1 cellular context compared by ENCODE assay signal in the genomic region with DNA sequence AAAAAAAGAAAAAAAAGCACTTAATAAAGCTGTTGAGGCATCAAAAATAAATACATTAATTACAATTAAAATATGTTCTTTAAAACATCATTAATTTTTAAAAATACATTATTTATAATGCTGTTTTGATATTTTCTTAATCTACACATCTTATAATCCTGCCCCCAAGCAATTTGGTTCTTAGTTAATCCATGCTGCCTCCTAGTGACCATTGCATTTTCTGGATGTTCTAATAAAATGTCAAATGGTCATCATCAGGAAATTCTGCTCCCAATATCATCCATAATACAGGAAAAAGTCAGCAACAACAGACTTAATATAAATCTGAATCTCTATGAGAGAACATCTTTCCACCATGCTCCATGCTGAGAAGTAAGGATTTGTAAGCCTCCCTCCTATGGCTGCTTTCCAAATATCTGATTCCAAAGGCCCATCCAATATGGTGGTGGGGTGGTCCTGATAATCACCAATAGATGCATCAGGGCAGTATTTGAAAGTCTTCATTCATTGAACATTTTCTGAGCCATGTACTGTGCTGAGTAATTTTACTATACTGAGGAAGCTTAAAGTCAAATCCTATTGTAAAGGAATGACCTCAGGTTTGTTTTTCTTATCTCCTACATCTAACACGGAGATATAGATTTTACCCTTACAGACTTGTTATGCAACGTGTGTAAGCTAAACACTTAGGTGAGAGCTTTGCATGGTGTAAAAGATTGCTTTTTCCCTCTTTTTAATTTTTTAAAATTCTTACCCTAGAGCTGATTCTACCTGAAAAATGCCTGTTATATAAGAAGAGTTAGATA.
TF ChIP-seq lines count a peak whose summit lies in the region.

No MANE protein-coding gene starts in this region.

TF ChIP-seq in liver, 16 proteins besides CTCF, POLR2A, EP300 and RAD21 (continued from another document):
- TF ChIP-seq NR2F2 (IDR thresholded peaks at IDR 0.05), result no peak
- TF ChIP-seq, protein P1, sequence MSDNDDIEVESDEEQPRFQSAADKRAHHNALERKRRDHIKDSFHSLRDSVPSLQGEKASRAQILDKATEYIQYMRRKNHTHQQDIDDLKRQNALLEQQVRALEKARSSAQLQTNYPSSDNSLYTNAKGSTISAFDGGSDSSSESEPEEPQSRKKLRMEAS (IDR thresholded peaks at IDR 0.05), result no peak
- no peak for TF ChIP-seq GABPA (IDR thresholded peaks at IDR 0.05 in 1 of 2, conservative IDR thresholded peaks at IDR 0.05 in 1 of 2)
- TF ChIP-seq, protein P2, sequence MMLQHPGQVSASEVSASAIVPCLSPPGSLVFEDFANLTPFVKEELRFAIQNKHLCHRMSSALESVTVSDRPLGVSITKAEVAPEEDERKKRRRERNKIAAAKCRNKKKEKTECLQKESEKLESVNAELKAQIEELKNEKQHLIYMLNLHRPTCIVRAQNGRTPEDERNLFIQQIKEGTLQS (IDR thresholded peaks at IDR 0.05), result no peak
- TF ChIP-seq HNF4A (conservative IDR thresholded peaks at IDR 0.05), result no peak
- no peak for TF ChIP-seq FOXA2 (IDR thresholded peaks at IDR 0.05)
- TF ChIP-seq REST (IDR thresholded peaks at IDR 0.05), result no peak
